18 cellular contexts compared by ENCODE assay signal in the genomic region with DNA sequence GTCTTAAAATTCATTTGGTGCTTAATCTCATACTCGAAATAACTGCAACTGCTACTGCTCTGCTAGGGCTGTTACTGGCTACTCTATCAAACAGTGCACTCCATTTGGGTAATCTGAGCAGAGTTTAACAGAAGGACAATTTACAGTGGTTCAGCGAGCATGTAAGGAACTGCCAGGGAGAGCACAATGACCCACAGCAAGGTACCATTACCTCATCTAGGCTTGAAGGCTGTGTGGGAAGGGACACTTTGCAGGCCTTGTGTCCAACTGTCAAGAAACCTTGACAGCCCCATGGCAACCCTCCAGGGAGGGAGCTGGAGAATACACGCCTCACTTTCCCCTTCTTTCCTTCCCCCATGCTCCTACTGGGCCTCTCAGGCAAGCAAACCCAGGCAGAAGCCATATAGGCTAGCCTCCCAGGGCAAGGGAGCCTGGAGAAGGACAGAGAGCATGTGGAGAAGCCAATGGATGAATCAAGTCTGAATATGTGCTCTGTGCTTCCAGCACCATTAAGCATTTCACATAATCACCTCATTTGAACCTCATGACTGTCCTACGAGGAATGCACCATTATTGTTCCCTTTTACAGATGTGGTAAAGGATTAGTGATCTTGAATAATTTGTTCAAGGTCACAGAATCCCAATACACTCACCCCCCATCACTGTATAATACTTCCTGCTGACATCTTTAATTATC.
DNase-seq lines count a peak whose midpoint lies in the region; ATAC-seq and TF ChIP-seq lines count a peak whose summit lies in the region.
"Had no signal": no experiment of that assay in that cellular context is flagged by ENCODE, and none has a peak within 500 bp of the region (broad histone marks: within the 10 kb centered on the region; RNA-seq: fewer than 3 reads in every experiment).

No MANE protein-coding gene starts in this region.

- H3K4me3 ChIP-seq in astrocyte of the spinal cord (ENCODE audit: low read depth, low read length): no peak overlapping the region
- H3K4me3 ChIP-seq: upper lobe of left lung had no signal

- no peak for TF ChIP-seq CTCF in astrocyte of the spinal cord (IDR thresholded peaks at IDR 0.05; ENCODE audit: low read depth, low read length)

- no peak for ATAC-seq in GM19395 (IDR thresholded peaks at IDR 0.05; ENCODE audit: unreplicated experiment)
- ATAC-seq: activated CD8-positive, alpha-beta T cell treated with anti-CD3 and anti-CD28 coated beads, Interleukin-2, amount 10 ng/mL, durations not matched to agents 7 days and 5 days; Panc1 had no signal

- in situ Hi-C loops in astrocyte of the spinal cord (cut with HindIII; ENCODE audit: low sequenced_read_pairs): no loop called here

- DNase-seq in NCI-H2171 treated with DMSO at 0.1 percent for 48 hours (lab: John Stamatoyannopoulos, UW): peak; percentile 14
- DNase-seq in NCI-H2171 (lab: John Stamatoyannopoulos, UW): no peak
- peak; percentile 12 for DNase-seq in ELF-1 (ENCODE audit: low read depth, low spot score)
- peak; percentile 15 for DNase-seq in astrocyte of the spinal cord (ENCODE audit: low read depth, low spot score)
- DNase-seq in medulla oblongata (ENCODE audit: extremely low spot score): peak; percentile 12
- DNase-seq in SIG-M5 (lab: John Stamatoyannopoulos, UW): no peak
- no peak for DNase-seq in SW 1271 (lab: John Stamatoyannopoulos, UW)
- DNase-seq: 8988T; activated CD8-positive, alpha-beta T cell treated with anti-CD3 and anti-CD28 coated beads, Interleukin-2, amount 10 ng/mL, durations not matched to agents 7 days and 5 days; dorsolateral prefrontal cortex; kidney glomerular epithelial cell; NCI-H187 treated with DMSO at 0.1 percent for 48 hours; NCI-H524; posterior cingulate gyrus; stimulated activated naive CD4-positive, alpha-beta T cell; upper lobe of left lung had no signal

Comparison
In these comparisons a context has a peak if more than half of its experiments do, and no peak if none do; other contexts are left out.
1. DNase-seq: peak in NCI-H2171 treated with DMSO at 0.1 percent for 48 hours (single experiment), ELF-1 (single experiment), astrocyte of the spinal cord (single experiment) and medulla oblongata (single experiment); none in NCI-H2171 (single experiment), SIG-M5 (single experiment) and SW 1271 (0 of 2).